7 cellular contexts compared by ENCODE assay signal in the genomic region with DNA sequence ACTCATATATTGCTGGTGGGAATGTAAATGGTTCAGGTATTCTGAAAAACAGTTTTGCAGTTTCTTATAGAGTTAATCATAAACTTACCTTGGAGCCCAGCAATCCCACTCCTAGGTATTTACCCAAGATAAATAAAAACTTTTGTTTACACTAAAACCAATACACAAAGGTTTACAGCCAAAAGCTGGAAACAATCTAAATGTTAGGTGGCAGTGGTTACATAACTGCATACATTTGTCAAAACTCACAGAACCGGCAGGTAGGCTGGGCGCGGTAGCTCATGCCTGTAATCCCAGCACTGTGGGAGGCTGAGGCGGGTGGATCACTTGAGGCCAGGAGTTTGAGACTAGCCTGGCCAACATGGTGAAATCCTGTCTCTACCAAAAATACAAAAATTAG.
DNase-seq lines count a peak whose midpoint lies in the region; ATAC-seq, FAIRE-seq and TF ChIP-seq lines count a peak whose summit lies in the region.
"Not testable (repeated sequence)": the region's sequence is repeated elsewhere in the genome, so short reads cannot be mapped to it uniquely, and the experiment has no call there.

No MANE protein-coding gene starts in this region.

- H3K79me2 ChIP-seq in HepG2 (ENCODE audit: insufficient read depth, low read length), result not testable (repeated sequence)

- not testable (repeated sequence) for TF ChIP-seq POLR2A in body of pancreas (IDR thresholded peaks at IDR 0.05); HepG2 (IDR thresholded peaks at IDR 0.05; ENCODE audit: insufficient read depth in 1 of 2, low read depth in 2 of 2, low read length in 2 of 2); stomach (IDR thresholded peaks at IDR 0.05)

- not testable (repeated sequence) for TF ChIP-seq RAD21 in HepG2 (CRISPR knock-in tag; IDR thresholded peaks at IDR 0.05)

- H3K9ac ChIP-seq in HepG2 (ENCODE audit: insufficient read depth, low read depth, low read length), result not testable (repeated sequence)

- TF ChIP-seq CTCF in LNCaP clone FGC (IDR thresholded peaks at IDR 0.05; ENCODE audit: control insufficient read depth, extremely low read depth, insufficient read depth); body of pancreas (IDR thresholded peaks at IDR 0.05); epithelial cell of esophagus (IDR thresholded peaks at IDR 0.05; ENCODE audit: insufficient read depth, low read depth, low read length, missing control alignments); HepG2 (CRISPR knock-in tag; IDR thresholded peaks at IDR 0.05); stomach (IDR thresholded peaks at IDR 0.05): not testable (repeated sequence)

- ATAC-seq in body of pancreas, result peak; percentile 51
- peak; percentile 61 for ATAC-seq in HepG2
- ATAC-seq in natural killer cell treated with Interleukin-12 subunit alpha and Interleukin-12 subunit beta and Interleukin-15 and Interleukin-18, amount 100 ng/mL, for 72 hours, result not testable (repeated sequence)

- CTCF ChIA-PET in HepG2 (lab: Yijun Ruan, JAX; ENCODE audit: low intra/inter-chr PET ratio, low total read pairs), result not testable (repeated sequence)

- peaks cover 65 to 75% of the 10 kb centered on the region in 2 donors for H3K4me1 Mint-ChIP-seq in natural killer cell treated with Interleukin-12 subunit alpha and Interleukin-12 subunit beta and Interleukin-15 and Interleukin-18, amount 100 ng/mL, for 72 hours (ENCODE audit: low read depth in 2 of 2)

- not testable (repeated sequence) for H3K4me3 ChIP-seq in LNCaP clone FGC (ENCODE audit: low read depth, low read length); body of pancreas; epithelial cell of esophagus (ENCODE audit: low read length); HepG2 (replicated peaks in 1 of 3; ENCODE audit: insufficient read depth in 1 of 3, low read depth in 2 of 3, low read length in 3 of 3); stomach

- H2AFZ ChIP-seq in HepG2 (ENCODE audit: low read length), result not testable (repeated sequence)

- not testable (repeated sequence) for H3K4me2 ChIP-seq in HepG2 (ENCODE audit: low read depth, low read length)

- POLR2A ChIA-PET in HepG2 (lab: Yijun Ruan, JAX), result not testable (repeated sequence)

- not testable (repeated sequence) for BruUV-seq in HepG2 (replicated peaks; lab: Mats Ljungman, UMichigan)

- H3K36me3 Mint-ChIP-seq in natural killer cell treated with Interleukin-12 subunit alpha and Interleukin-12 subunit beta and Interleukin-15 and Interleukin-18, amount 100 ng/mL, for 72 hours, result not testable (repeated sequence)

- FAIRE-seq in HepG2 (lab: Jason Lieb, UNC), result not testable (repeated sequence)

- WGBS in body of pancreas, 2 donors, result 26% methylated on average over 4 of the region's 4 CpGs
- whole genome bisulfite sequencing in HepG2 (ENCODE audit: low lambda C conversion rate), result 69% methylated on average over 4 of the region's 4 CpGs
- WGBS in stomach, 5 donors, result 33 to 60% (median 49%) methylated on average over 4 of the region's 4 CpGs

- in situ Hi-C loops in HepG2 (cut with HindIII; ENCODE audit: extremely low pct_ligation_motif_present, low pct_unique_long_range_greater_than_20kb), result not testable (repeated sequence)

- not testable (repeated sequence) for H3K27me3 ChIP-seq in body of pancreas; HepG2 (ENCODE audit: control insufficient read depth in 1 of 2, insufficient read depth in 2 of 2, low read length in 2 of 2); stomach

- peak; percentile 2 for DNase-seq in DMS53 (lab: John Stamatoyannopoulos, UW)
- peak; percentile 30 for DNase-seq in LNCaP clone FGC (ENCODE audit: low read depth)
- peak; percentile 25 to 61 (median 30) for DNase-seq in body of pancreas
- peak; percentile 29 for DNase-seq in epithelial cell of esophagus (ENCODE audit: low read depth)
- DNase-seq in HepG2 (ENCODE audit: low spot score), result peak; percentile 39
- not testable (repeated sequence) for DNase-seq in natural killer cell treated with Interleukin-12 subunit alpha and Interleukin-12 subunit beta and Interleukin-15 and Interleukin-18, amount 100 ng/mL, for 72 hours (ENCODE audit: low spot score)
- peak; percentile 30 for DNase-seq in stomach

- H4K20me1 ChIP-seq in HepG2 (ENCODE audit: insufficient read depth, low read length), result not testable (repeated sequence)

- intact Hi-C loops in body of pancreas (cut with DNase I); stomach (cut with DNase I; ENCODE audit: low total_unique reads): not testable (repeated sequence)
- intact Hi-C loops in HepG2 (cut with micrococcal nuclease; ENCODE audit: unreplicated experiment), result loop anchor here (2.0 kb wide), 1 partner anchor 66 kb away; no protein-coding TSS in a partner anchor

- not testable (repeated sequence) for H3K9me3 ChIP-seq in body of pancreas; HepG2 (ENCODE audit: low read length); stomach

- TF ChIP-seq EP300 in HepG2 (IDR thresholded peaks at IDR 0.05; ENCODE audit: low read depth in 2 of 2, low read length in 2 of 2); HepG2 (CRISPR knock-in tag; IDR thresholded peaks at IDR 0.05; ENCODE audit: borderline replicate concordance); stomach (IDR thresholded peaks at IDR 0.05): not testable (repeated sequence)

- H3K27ac ChIP-seq in body of pancreas, result peak overlapping the region in 2 of 4 donors; percentile 22 to 35
- H3K27ac ChIP-seq in HepG2 (ENCODE audit: extremely low read length, insufficient read depth, low read length), result not testable (repeated sequence)
- H3K27ac ChIP-seq in stomach, result peak overlapping the region in 1 of 5 donors; percentile 38

- H3K4me1 ChIP-seq in body of pancreas (peaks cover 41% of the 10 kb centered on the region), HepG2 (ENCODE audit: insufficient read depth, low read length) (peaks cover 30% of the 10 kb centered on the region), stomach (peaks cover 4 to 42% (median 23%) of the 10 kb centered on the region in 4 donors)

- H3K27me3 Mint-ChIP-seq in natural killer cell treated with Interleukin-12 subunit alpha and Interleukin-12 subunit beta and Interleukin-15 and Interleukin-18, amount 100 ng/mL, for 72 hours, result not testable (repeated sequence)

- H3K36me3 ChIP-seq in body of pancreas (replicated peaks in 1 of 2; ENCODE audit: insufficient read depth in 1 of 2, low read depth in 2 of 2); HepG2 (replicated peaks in 1 of 2; ENCODE audit: control insufficient read depth in 1 of 2, insufficient read depth in 2 of 2, low read length in 2 of 2); stomach: not testable (repeated sequence)

- H3K9me3 Mint-ChIP-seq in natural killer cell treated with Interleukin-12 subunit alpha and Interleukin-12 subunit beta and Interleukin-15 and Interleukin-18, amount 100 ng/mL, for 72 hours, result not testable (repeated sequence)

- H3K27ac Mint-ChIP-seq in natural killer cell treated with Interleukin-12 subunit alpha and Interleukin-12 subunit beta and Interleukin-15 and Interleukin-18, amount 100 ng/mL, for 72 hours, result peak overlapping the region; percentile 33 to 50

- not testable (repeated sequence) for H3K4me3 Mint-ChIP-seq in natural killer cell treated with Interleukin-12 subunit alpha and Interleukin-12 subunit beta and Interleukin-15 and Interleukin-18, amount 100 ng/mL, for 72 hours

TF ChIP-seq in HepG2, 621 proteins besides CTCF, POLR2A, EP300 and RAD21 (continues in another document):
- 0 out of 2 replicates have a peak, but pooled peaks have one; percentile 46 for TF ChIP-seq FOXP1 (IDR thresholded peaks at IDR 0.05)
- TF ChIP-seq FOXP1 (CRISPR knock-in tag; IDR thresholded peaks at IDR 0.05), result peak; percentile 87
- TF ChIP-seq ZKSCAN8 (CRISPR knock-in tag; IDR thresholded peaks at IDR 0.05; ENCODE audit: borderline replicate concordance), result peak; percentile 88; the same call in 1 of the 2 replicates
- TF ChIP-seq TEF (CRISPR knock-in tag; IDR thresholded peaks at IDR 0.05), result peak; percentile 66; the same call in 1 of the 2 replicates
- TF ChIP-seq ZBTB33 (CRISPR knock-in tag; IDR thresholded peaks at IDR 0.05), result peak; percentile 86
- TF ChIP-seq ZMYM4 (CRISPR knock-in tag; IDR thresholded peaks at IDR 0.05), result 0 out of 2 replicates have a peak, but pooled peaks have one; percentile 17
